In genomic region chr5:9122528-9122927, GRCh38 we compare ENCODE assay signal across 40 cellular contexts.
"Had no signal": no experiment of that assay in that cellular context is flagged by ENCODE, and none has a peak within 500 bp of the region (broad histone marks: within the 10 kb centered on the region; RNA-seq: fewer than 3 reads in every experiment).

No MANE protein-coding gene starts in this region.

- H3K36me3 Mint-ChIP-seq: activated naive CD4-positive, alpha-beta T cell treated with anti-CD3 and anti-CD28 coated beads, Interleukin-2, amount 10 ng/mL, durations not matched to agents 7 days and 5 days; activated naive CD4-positive, alpha-beta T cell treated with anti-CD3 and anti-CD28 coated beads, Interleukin-2, amount 50 U/mL, for 24 hours; activated naive CD4-positive, alpha-beta T cell treated with anti-CD3 and anti-CD28 coated beads, Interleukin-2, amount 50 U/mL, for 72 hours; activated naive CD8-positive, alpha-beta T cell; activated naive CD8-positive, alpha-beta T cell treated with anti-CD3 and anti-CD28 coated beads for 36 hours; activated naive CD8-positive, alpha-beta T cell treated with anti-CD3 and anti-CD28 coated beads, Interleukin-2, amount 10 ng/mL, durations not matched to agents 7 days and 5 days had no signal

- H3K27ac ChIP-seq: adrenal gland, ascending aorta, body of pancreas, brain microvascular endothelial cell, breast epithelium, cardiac muscle cell had no signal

- H3K9me3 Mint-ChIP-seq: activated naive CD4-positive, alpha-beta T cell treated with anti-CD3 and anti-CD28 coated beads for 36 hours; activated naive CD8-positive, alpha-beta T cell treated with anti-CD3 and anti-CD28 coated beads, Interleukin-2, amount 10 ng/mL, durations not matched to agents 7 days and 5 days; activated T-cell treated with anti-CD3 and anti-CD28 coated beads, Interleukin-2, amount 50 U/mL, for 24 hours; activated T-helper 1 cell treated with anti-CD3 and anti-CD28 coated beads, Interleukin-12 subunit alpha, Interleukin-12 subunit beta, Interleukin-2, Interleukin-4 antibody, amounts not matched to agents 30 ng/mL and 10 ng/mL and 1 ng/mL, durations not matched to agents 14 hours and 24 hours and 36 hours; brain had no signal

- H3K27ac Mint-ChIP-seq: activated naive CD4-positive, alpha-beta T cell treated with anti-CD3 and anti-CD28 coated beads for 36 hours; activated naive CD4-positive, alpha-beta T cell treated with anti-CD3 and anti-CD28 coated beads, Interleukin-2, amount 10 ng/mL, durations not matched to agents 7 days and 5 days; activated naive CD4-positive, alpha-beta T cell treated with anti-CD3 and anti-CD28 coated beads, Interleukin-2, amount 50 U/mL, for 24 hours; activated naive CD4-positive, alpha-beta T cell treated with anti-CD3 and anti-CD28 coated beads, Interleukin-2, amount 50 U/mL, for 72 hours; activated naive CD8-positive, alpha-beta T cell; activated naive CD8-positive, alpha-beta T cell treated with anti-CD3 and anti-CD28 coated beads for 36 hours; activated naive CD8-positive, alpha-beta T cell treated with anti-CD3 and anti-CD28 coated beads, Interleukin-2, amount 10 ng/mL, durations not matched to agents 7 days and 5 days; activated naive CD8-positive, alpha-beta T cell treated with anti-CD3 and anti-CD28 coated beads, Interleukin-2, amount 50 U/mL, for 24 hours; activated T-cell treated with anti-CD3 and anti-CD28 coated beads, Interleukin-2, amount 50 U/mL, for 24 hours; activated T-cell treated with anti-CD3 and anti-CD28 coated beads, Interleukin-2, amount 50 U/mL, for 72 hours; activated T-helper 1 cell treated with anti-CD3 and anti-CD28 coated beads, Interleukin-12 subunit alpha, Interleukin-12 subunit beta, Interleukin-2, Interleukin-4 antibody, amounts not matched to agents 30 ng/mL and 10 ng/mL and 1 ng/mL, durations not matched to agents 14 hours and 24 hours and 36 hours; activated T-helper 17 cell treated with anti-CD3 and anti-CD28 coated beads, Interleukin-2, amount 50 U/mL, for 72 hours; activated T-helper 2 cell treated with anti-CD3 and anti-CD28 coated beads, Interferon-gamma antibody, Interleukin-2, Interleukin-4, amounts not matched to agents 10 μg/mL and 5 μg/mL and 100 μg/mL, durations not matched to agents 14 hours and 24 hours and 36 hours; brain had no signal

- H3K4me1 Mint-ChIP-seq: activated naive CD4-positive, alpha-beta T cell treated with anti-CD3 and anti-CD28 coated beads, Interleukin-2, amount 10 ng/mL, durations not matched to agents 7 days and 5 days; activated naive CD4-positive, alpha-beta T cell treated with anti-CD3 and anti-CD28 coated beads, Interleukin-2, amount 50 U/mL, for 24 hours; activated naive CD8-positive, alpha-beta T cell treated with anti-CD3 and anti-CD28 coated beads for 36 hours; activated naive CD8-positive, alpha-beta T cell treated with anti-CD3 and anti-CD28 coated beads, Interleukin-2, amount 10 ng/mL, durations not matched to agents 7 days and 5 days; activated naive CD8-positive, alpha-beta T cell treated with anti-CD3 and anti-CD28 coated beads, Interleukin-2, amount 50 U/mL, for 24 hours; activated T-helper 17 cell treated with anti-CD3 and anti-CD28 coated beads, Interleukin-2, amount 50 U/mL, for 72 hours; brain; central memory CD8-positive, alpha-beta T cell had no signal

- FAIRE-seq: astrocyte, bronchial epithelial cell had no signal

- H3K4me3 ChIP-seq: adrenal gland, ascending aorta, body of pancreas, breast epithelium, cardiac muscle cell had no signal

- H3K4me1 ChIP-seq: adrenal gland, ascending aorta, body of pancreas, breast epithelium had no signal

- H3K4me3 Mint-ChIP-seq: activated naive CD4-positive, alpha-beta T cell treated with anti-CD3 and anti-CD28 coated beads for 36 hours; activated naive CD4-positive, alpha-beta T cell treated with anti-CD3 and anti-CD28 coated beads, Interleukin-2, amount 10 ng/mL, durations not matched to agents 7 days and 5 days; activated naive CD4-positive, alpha-beta T cell treated with anti-CD3 and anti-CD28 coated beads, Interleukin-2, amount 50 U/mL, for 24 hours; activated naive CD8-positive, alpha-beta T cell; activated naive CD8-positive, alpha-beta T cell treated with anti-CD3 and anti-CD28 coated beads for 36 hours; activated naive CD8-positive, alpha-beta T cell treated with anti-CD3 and anti-CD28 coated beads, Interleukin-2, amount 10 ng/mL, durations not matched to agents 7 days and 5 days; activated naive CD8-positive, alpha-beta T cell treated with anti-CD3 and anti-CD28 coated beads, Interleukin-2, amount 50 U/mL, for 24 hours; activated T-cell treated with anti-CD3 and anti-CD28 coated beads, Interleukin-2, amount 50 U/mL, for 24 hours; activated T-cell treated with anti-CD3 and anti-CD28 coated beads, Interleukin-2, amount 50 U/mL, for 4 hours; activated T-cell treated with anti-CD3 and anti-CD28 coated beads, Interleukin-2, amount 50 U/mL, for 72 hours; activated T-helper 1 cell treated with anti-CD3 and anti-CD28 coated beads, Interleukin-12 subunit alpha, Interleukin-12 subunit beta, Interleukin-2, Interleukin-4 antibody, amounts not matched to agents 30 ng/mL and 10 ng/mL and 1 ng/mL, durations not matched to agents 14 hours and 24 hours and 36 hours; activated T-helper 17 cell treated with anti-CD3 and anti-CD28 coated beads, Interleukin-2, amount 50 U/mL, for 72 hours; brain; central memory CD8-positive, alpha-beta T cell had no signal

- H3K27me3 Mint-ChIP-seq: activated naive CD4-positive, alpha-beta T cell treated with anti-CD3 and anti-CD28 coated beads, Interleukin-2, amount 10 ng/mL, durations not matched to agents 7 days and 5 days; activated naive CD4-positive, alpha-beta T cell treated with anti-CD3 and anti-CD28 coated beads, Interleukin-2, amount 50 U/mL, for 24 hours; activated naive CD8-positive, alpha-beta T cell; activated naive CD8-positive, alpha-beta T cell treated with anti-CD3 and anti-CD28 coated beads for 36 hours; activated naive CD8-positive, alpha-beta T cell treated with anti-CD3 and anti-CD28 coated beads, Interleukin-2, amount 10 ng/mL, durations not matched to agents 7 days and 5 days; activated naive CD8-positive, alpha-beta T cell treated with anti-CD3 and anti-CD28 coated beads, Interleukin-2, amount 50 U/mL, for 24 hours; activated T-cell treated with anti-CD3 and anti-CD28 coated beads, Interleukin-2, amount 50 U/mL, for 24 hours; activated T-helper 17 cell treated with anti-CD3 and anti-CD28 coated beads, Interleukin-2, amount 50 U/mL, for 72 hours; brain; central memory CD8-positive, alpha-beta T cell had no signal

- H3K36me3 ChIP-seq: adrenal gland, cardiac muscle cell had no signal

- DNase-seq: activated effector memory CD4-positive, alpha-beta T cell treated with anti-CD3 and anti-CD28 coated beads, Interleukin-2, amount 50 U/mL, for 16 hours; activated effector memory CD4-positive, alpha-beta T cell treated with Interleukin-2 at 50 U/mL for 16 hours; activated gamma-delta T cell; activated gamma-delta T cell treated with Interleukin-2 at 50 U/mL for 16 hours; activated naive CD4-positive, alpha-beta T cell; activated naive CD4-positive, alpha-beta T cell treated with anti-CD3 and anti-CD28 coated beads for 36 hours; activated naive CD4-positive, alpha-beta T cell treated with anti-CD3 and anti-CD28 coated beads, Interleukin-2, amount 10 ng/mL, durations not matched to agents 7 days and 5 days; activated naive CD4-positive, alpha-beta T cell treated with anti-CD3 and anti-CD28 coated beads, Interleukin-2, amount 50 U/mL, for 16 hours; activated naive CD4-positive, alpha-beta T cell treated with Interleukin-2 at 50 U/mL for 16 hours; activated naive CD8-positive, alpha-beta T cell treated with anti-CD3 and anti-CD28 coated beads for 36 hours; activated naive CD8-positive, alpha-beta T cell treated with anti-CD3 and anti-CD28 coated beads, Interleukin-2, amount 10 ng/mL, durations not matched to agents 7 days and 5 days; activated naive CD8-positive, alpha-beta T cell treated with anti-CD3 and anti-CD28 coated beads, Interleukin-2, amount 50 U/mL, for 24 hours; activated T-cell treated with anti-CD3 and anti-CD28 coated beads, Interleukin-2, amount 50 U/mL, for 1 hour; activated T-cell treated with anti-CD3 and anti-CD28 coated beads, Interleukin-2, amount 50 U/mL, for 24 hours; activated T-cell treated with anti-CD3 and anti-CD28 coated beads, Interleukin-2, amount 50 U/mL, for 4 hours; activated T-cell treated with anti-CD3 and anti-CD28 coated beads, Interleukin-2, amount 50 U/mL, for 48 hours; activated T-cell treated with anti-CD3 and anti-CD28 coated beads, Interleukin-2, amount 50 U/mL, for 72 hours; adrenal gland; amniotic stem cell; amygdala; anterior cingulate cortex; aorta; body of pancreas; brain microvascular endothelial cell; caudate nucleus; central memory CD4-positive, alpha-beta T cell; cerebellar nuclear complex had no signal

- H3K9me3 ChIP-seq: adrenal gland, ascending aorta, body of pancreas, breast epithelium had no signal
